ENCODE assay signal across 1 cellular context in the genomic region with DNA sequence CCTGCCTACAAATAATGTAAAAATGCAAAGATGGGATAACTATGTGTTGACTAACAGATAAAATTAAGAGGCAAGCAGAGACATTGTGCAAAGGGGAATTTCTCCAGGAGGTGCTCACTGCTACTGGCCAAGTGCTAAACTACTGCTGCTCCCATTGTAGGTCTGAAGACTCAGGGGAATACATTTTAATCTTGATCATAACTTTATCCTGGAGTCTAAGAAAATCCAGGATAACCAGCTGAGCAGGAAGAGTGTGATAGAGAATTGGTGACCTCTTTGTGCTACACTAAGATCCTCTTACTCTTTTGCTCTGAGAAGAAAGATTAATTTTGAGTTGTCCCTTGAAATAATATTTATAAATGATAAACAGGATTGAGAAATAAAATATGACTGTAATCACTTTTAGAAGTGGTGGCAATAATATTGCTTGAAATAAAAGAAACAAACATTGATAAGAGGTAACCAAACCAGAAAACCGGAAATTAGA.
TF ChIP-seq lines count a peak whose summit lies in the region.

No MANE protein-coding gene starts in this region.

TF ChIP-seq in HCT116, 20 proteins besides CTCF, POLR2A, EP300 and RAD21:
- no peak for TF ChIP-seq ATF3 (IDR thresholded peaks at IDR 0.05)
- no peak for TF ChIP-seq EZH2phosphoT487 (IDR thresholded peaks at IDR 0.05; ENCODE audit: borderline replicate concordance)
- no peak for TF ChIP-seq EGR1 (IDR thresholded peaks at IDR 0.05; ENCODE audit: low read depth)
